In the genomic region with DNA sequence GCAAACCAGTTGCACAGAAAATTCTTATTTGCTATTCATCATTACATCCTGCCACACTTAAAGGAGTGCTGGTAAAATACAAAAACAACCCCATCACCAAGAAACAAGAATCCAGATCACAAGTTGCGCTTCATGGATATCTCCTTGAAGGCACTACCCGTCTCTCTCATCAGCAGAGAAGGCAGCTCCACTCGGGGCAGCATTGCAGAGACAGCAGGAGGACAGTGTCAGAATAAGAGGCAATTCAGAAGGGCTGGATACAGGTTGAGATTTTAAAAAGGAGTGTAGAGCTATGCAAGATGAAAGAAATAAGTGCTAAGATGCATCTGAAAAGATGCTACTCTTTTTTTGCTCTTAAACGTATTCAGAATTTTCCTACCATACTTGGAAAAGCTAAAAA, we compare ENCODE assay signal across 20 cellular contexts.
"Had no signal": no experiment of that assay in that cellular context is flagged by ENCODE, and none has a peak within 500 bp of the region (broad histone marks: within the 10 kb centered on the region; RNA-seq: fewer than 3 reads in every experiment).

No MANE protein-coding gene starts in this region.

- H3K4me3 Mint-ChIP-seq: activated B cell treated with CpG ODN at 0.5 μM for 24 hours; activated CD8-positive, alpha-beta T cell treated with anti-CD3 and anti-CD28 coated beads for 36 hours; activated naive CD8-positive, alpha-beta T cell; activated T-cell treated with anti-CD3 and anti-CD28 coated beads, Interleukin-2, amount 50 U/mL, for 4 hours; central memory CD8-positive, alpha-beta T cell; memory B cell; natural killer cell; T-helper 17 cell; type B pancreatic cell had no signal

- H3K9me3 Mint-ChIP-seq: activated B cell treated with CpG ODN at 0.5 μM for 24 hours; activated CD8-positive, alpha-beta T cell treated with anti-CD3 and anti-CD28 coated beads for 36 hours; activated T-cell treated with anti-CD3 and anti-CD28 coated beads, Interleukin-2, amount 50 U/mL, for 4 hours; central memory CD8-positive, alpha-beta T cell; natural killer cell; type B pancreatic cell had no signal

- H3K36me3 ChIP-seq: left lung had no signal

- H3K27ac Mint-ChIP-seq: activated B cell treated with CpG ODN at 0.5 μM for 24 hours; activated CD8-positive, alpha-beta T cell treated with anti-CD3 and anti-CD28 coated beads for 36 hours; activated naive CD8-positive, alpha-beta T cell; memory B cell; natural killer cell; T-helper 17 cell; type B pancreatic cell had no signal

- H3K4me3 ChIP-seq: body of pancreas, coronary artery, left lung, skin epidermis had no signal

- H3K36me3 Mint-ChIP-seq: activated naive CD8-positive, alpha-beta T cell; memory B cell; natural killer cell; type B pancreatic cell had no signal

- H3K27ac ChIP-seq: body of pancreas had no signal

- ATAC-seq: activated CD8-positive, alpha-beta T cell treated with anti-CD3 and anti-CD28 coated beads for 36 hours; activated T-cell treated with anti-CD3 and anti-CD28 coated beads, Interleukin-2, amount 50 U/mL, for 4 hours; body of pancreas; left lung; natural killer cell; T-helper 17 cell had no signal

- H3K4me1 Mint-ChIP-seq: activated B cell treated with CpG ODN at 0.5 μM for 24 hours; central memory CD8-positive, alpha-beta T cell; memory B cell; T-helper 17 cell had no signal

- H3K27me3 ChIP-seq: body of pancreas, left lung had no signal

- H3K27me3 Mint-ChIP-seq: activated B cell treated with CpG ODN at 0.5 μM for 24 hours; activated CD8-positive, alpha-beta T cell treated with anti-CD3 and anti-CD28 coated beads for 36 hours; memory B cell; T-helper 17 cell had no signal

- H3K9me3 ChIP-seq: body of pancreas, left lung had no signal

- DNase-seq: activated B cell treated with CpG ODN at 0.5 μM for 24 hours; activated CD4-positive, alpha-beta T cell treated with anti-CD3 and anti-CD28 coated beads for 48 hours; activated CD8-positive, alpha-beta T cell treated with anti-CD3 and anti-CD28 coated beads for 36 hours; activated effector memory CD4-positive, alpha-beta T cell treated with Interleukin-2 at 50 U/mL for 16 hours; activated T-cell treated with anti-CD3 and anti-CD28 coated beads, Interleukin-2, amount 50 U/mL, for 4 hours; amniotic stem cell; body of pancreas; effector CD8-positive, alpha-beta T cell; left lung; natural killer cell; occipital lobe; stimulated activated CD4-positive, alpha-beta T cell treated with anti-CD3 and anti-CD28 coated beads, Interleukin-4, amount 100 ng/mL, for 24 hours; stimulated activated naive CD4-positive, alpha-beta T cell treated with Interleukin-2 at 50 U/mL for 16 hours; T-helper 17 cell had no signal

- H3K4me1 ChIP-seq: body of pancreas, left lung had no signal
